ENCODE assay signal across 8 cellular contexts in the genomic region with DNA sequence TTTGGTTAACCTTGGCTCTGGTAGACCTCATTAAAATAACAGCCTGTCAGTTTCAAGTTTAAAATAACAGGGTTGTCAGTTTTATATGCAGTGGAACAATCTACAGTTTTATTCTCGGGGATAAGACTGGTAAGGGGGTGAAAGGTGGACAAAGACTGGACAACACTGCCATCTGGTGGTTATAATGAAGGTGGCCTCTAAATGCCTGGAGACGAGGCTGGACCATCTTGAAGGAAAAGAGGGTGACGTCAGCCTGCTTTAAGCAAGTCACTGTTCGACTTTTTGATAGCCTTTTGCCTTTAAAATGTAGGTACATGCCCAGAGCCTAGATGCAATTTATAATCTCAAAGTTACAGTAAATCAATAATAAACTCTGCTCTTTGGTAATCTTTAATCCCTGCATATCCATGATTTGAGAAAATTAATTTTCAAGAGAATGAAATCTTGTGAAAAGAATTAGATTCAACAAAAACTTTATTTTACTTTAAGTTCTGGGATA.
DNase-seq lines count a peak whose midpoint lies in the region; ATAC-seq and TF ChIP-seq lines count a peak whose summit lies in the region.

No MANE protein-coding gene starts in this region.

- H3K9me3 Mint-ChIP-seq in activated T-cell treated with anti-CD3 and anti-CD28 coated beads, Interleukin-2, amount 50 U/mL, for 72 hours: no peaks in the 10 kb centered on the region

- DNase-seq in GF-D8 (lab: John Stamatoyannopoulos, UW) (peak; percentile 19), H4 (ENCODE audit: low spot score) (peak; percentile 84), Kasumi-1 (lab: John Stamatoyannopoulos, UW) (peak; percentile 81 to 90), RKO (ENCODE audit: low spot score) (peak; percentile 90), fibroblast of the aortic adventitia (ENCODE audit: low read depth) (peak; percentile 94), nucleus accumbens (lab: John Stamatoyannopoulos, UW) (peak in 43 of 56 donors; percentile 2 to 76 (median 28)), tibial artery (peak; percentile 58 to 70)
- peak; percentile 69 to 76 for DNase-seq in activated T-cell treated with anti-CD3 and anti-CD28 coated beads, Interleukin-2, amount 50 U/mL, for 72 hours

- peak; percentile 100 for ATAC-seq in activated T-cell treated with anti-CD3 and anti-CD28 coated beads, Interleukin-2, amount 50 U/mL, for 72 hours (replicated peaks in 1 of 2)

- H3K27ac ChIP-seq in tibial artery: no peak overlapping the region

- H3K27me3 Mint-ChIP-seq in activated T-cell treated with anti-CD3 and anti-CD28 coated beads, Interleukin-2, amount 50 U/mL, for 72 hours (ENCODE audit: low read depth): no peaks in the 10 kb centered on the region

- H3K27ac Mint-ChIP-seq in activated T-cell treated with anti-CD3 and anti-CD28 coated beads, Interleukin-2, amount 50 U/mL, for 72 hours: no peak overlapping the region

- intact Hi-C loops in tibial artery (cut with DNase I; ENCODE audit: low total_unique reads): loop anchor here (10.0 kb wide), 1 partner anchor 1648 kb away; no protein-coding TSS in a partner anchor

- no peaks in the 10 kb centered on the region for H3K9me3 ChIP-seq in tibial artery

- no peak overlapping the region for H3K4me3 Mint-ChIP-seq in activated T-cell treated with anti-CD3 and anti-CD28 coated beads, Interleukin-2, amount 50 U/mL, for 72 hours

- no peaks in the 10 kb centered on the region for H3K36me3 ChIP-seq in tibial artery

- TF ChIP-seq CTCF in fibroblast of the aortic adventitia (IDR thresholded peaks at IDR 0.05; ENCODE audit: insufficient read depth, low read length): peak; percentile 73
- TF ChIP-seq CTCF in tibial artery (IDR thresholded peaks at IDR 0.05): peak; percentile 77 to 83

- H3K4me3 ChIP-seq in fibroblast of the aortic adventitia (ENCODE audit: low read depth, low read length) (no peak overlapping the region), tibial artery (no peak overlapping the region)

- no peaks in the 10 kb centered on the region for H3K27me3 ChIP-seq in tibial artery

- no peaks in the 10 kb centered on the region for H3K4me1 ChIP-seq in tibial artery

- no peaks in the 10 kb centered on the region for H3K36me3 Mint-ChIP-seq in activated T-cell treated with anti-CD3 and anti-CD28 coated beads, Interleukin-2, amount 50 U/mL, for 72 hours (ENCODE audit: insufficient read depth in 2 of 2)

- peaks cover 13% of the 10 kb centered on the region for H3K4me1 Mint-ChIP-seq in activated T-cell treated with anti-CD3 and anti-CD28 coated beads, Interleukin-2, amount 50 U/mL, for 72 hours (ENCODE audit: low read depth)

Comparison
In these comparisons a context has a peak if more than half of its experiments do, and no peak if none do; other contexts are left out.
1. DNase-seq: peak in every context shown above with its lines; median percentile 94 in fibroblast of the aortic adventitia; 90 in RKO; 86 in Kasumi-1; 84 in H4; 72 in activated T-cell treated with anti-CD3 and anti-CD28 coated beads, Interleukin-2, amount 50 U/mL, for 72 hours; 64 in tibial artery; 28 in nucleus accumbens; 19 in GF-D8.